11 cellular contexts compared by ENCODE assay signal in genomic region chr20:17571967-17572638, GRCh38. TPM values are rescaled to one million over a fixed set of nuclear protein-coding genes. Genes with fewer than 3 reads are reported as not detected.
DNase-seq lines count a peak whose midpoint lies in the region; ATAC-seq and TF ChIP-seq lines count a peak whose summit lies in the region.
"Had no signal": no experiment of that assay in that cellular context is flagged by ENCODE, and none has a peak within 500 bp of the region (broad histone marks: within the 10 kb centered on the region; RNA-seq: fewer than 3 reads in every experiment).

No MANE protein-coding gene starts in this region.

- peaks cover 0 to 24% (median 12%) of the 10 kb centered on the region in 3 donors for H3K36me3 ChIP-seq in tibial artery

- TF ChIP-seq CTCF in tibial artery (IDR thresholded peaks at IDR 0.05): no peak

- no peak for ATAC-seq in activated T-helper 17 cell treated with anti-CD3 and anti-CD28 coated beads, Interleukin-2, amount 50 U/mL, for 72 hours (replicated peaks)
- ATAC-seq in GM18502 (IDR thresholded peaks at IDR 0.05; ENCODE audit: poor library complexity, unreplicated experiment) (no peak), HG03135 (IDR thresholded peaks at IDR 0.05; ENCODE audit: unreplicated experiment) (no peak)

- CTCF ChIA-PET in activated naive CD4-positive, alpha-beta T cell treated with anti-CD3 and anti-CD28 coated beads, Interleukin-2, amount 10 ng/mL, durations not matched to agents 7 days and 5 days (lab: Charles Lee): interaction anchor here (1.2 to 2.5 kb wide), 4 partner anchors 35 to 77 kb away, joined by 3 to 10 read pairs (median 9); no protein-coding TSS in a partner anchor

- H3K4me3 ChIP-seq in tibial artery: peak overlapping the region; percentile 85 to 93

- H3K4me1 ChIP-seq in tibial artery: peaks cover 0 to 49% (median 22%) of the 10 kb centered on the region in 4 donors

- H3K36me3 Mint-ChIP-seq in activated naive CD4-positive, alpha-beta T cell treated with anti-CD3 and anti-CD28 coated beads, Interleukin-2, amount 10 ng/mL, durations not matched to agents 7 days and 5 days: peaks cover 3% of the 10 kb centered on the region
- peaks cover 16% of the 10 kb centered on the region for H3K36me3 Mint-ChIP-seq in activated T-helper 17 cell treated with anti-CD3 and anti-CD28 coated beads, Interleukin-2, amount 50 U/mL, for 72 hours (ENCODE audit: low read depth)
- H3K36me3 Mint-ChIP-seq in immature natural killer cell: no peaks in the 10 kb centered on the region

- H3K9me3 ChIP-seq in tibial artery: no peaks in the 10 kb centered on the region

- peaks cover 24% of the 10 kb centered on the region for H3K27me3 Mint-ChIP-seq in activated naive CD4-positive, alpha-beta T cell treated with anti-CD3 and anti-CD28 coated beads, Interleukin-2, amount 10 ng/mL, durations not matched to agents 7 days and 5 days
- H3K27me3 Mint-ChIP-seq in activated T-helper 17 cell treated with anti-CD3 and anti-CD28 coated beads, Interleukin-2, amount 50 U/mL, for 72 hours: peaks cover 3% of the 10 kb centered on the region
- H3K27me3 Mint-ChIP-seq in immature natural killer cell (ENCODE audit: low read depth in 3 of 3): peaks cover 5 to 21% (median 8%) of the 10 kb centered on the region in 3 donors

- intact Hi-C loops in tibial artery (cut with DNase I; ENCODE audit: low total_unique reads): no loop called here

- H3K27me3 ChIP-seq in tibial artery: no peaks in the 10 kb centered on the region

- peaks cover 44% of the 10 kb centered on the region for H3K4me1 Mint-ChIP-seq in activated naive CD4-positive, alpha-beta T cell treated with anti-CD3 and anti-CD28 coated beads, Interleukin-2, amount 10 ng/mL, durations not matched to agents 7 days and 5 days
- peaks cover 12% of the 10 kb centered on the region for H3K4me1 Mint-ChIP-seq in activated T-helper 17 cell treated with anti-CD3 and anti-CD28 coated beads, Interleukin-2, amount 50 U/mL, for 72 hours
- H3K4me1 Mint-ChIP-seq in immature natural killer cell: peaks cover 32 to 54% of the 10 kb centered on the region in 2 donors

- H3K4me3 Mint-ChIP-seq in activated naive CD4-positive, alpha-beta T cell treated with anti-CD3 and anti-CD28 coated beads, Interleukin-2, amount 10 ng/mL, durations not matched to agents 7 days and 5 days: peak overlapping the region; percentile 9
- peak overlapping the region; percentile 96 for H3K4me3 Mint-ChIP-seq in activated T-helper 17 cell treated with anti-CD3 and anti-CD28 coated beads, Interleukin-2, amount 50 U/mL, for 72 hours
- peak overlapping the region; percentile 22 to 94 (median 70) for H3K4me3 Mint-ChIP-seq in immature natural killer cell

- H3K27ac Mint-ChIP-seq in activated naive CD4-positive, alpha-beta T cell treated with anti-CD3 and anti-CD28 coated beads, Interleukin-2, amount 10 ng/mL, durations not matched to agents 7 days and 5 days: no peak overlapping the region
- H3K27ac Mint-ChIP-seq in activated T-helper 17 cell treated with anti-CD3 and anti-CD28 coated beads, Interleukin-2, amount 50 U/mL, for 72 hours: no peak overlapping the region
- peak overlapping the region in 5 of 6 donors; percentile 43 to 95 (median 74) for H3K27ac Mint-ChIP-seq in immature natural killer cell

- no peak for DNase-seq in activated naive CD4-positive, alpha-beta T cell treated with anti-CD3 and anti-CD28 coated beads, Interleukin-2, amount 10 ng/mL, durations not matched to agents 7 days and 5 days
- DNase-seq in activated naive CD4-positive, alpha-beta T cell (lab: John Stamatoyannopoulos, UW): no peak
- DNase-seq in immature natural killer cell: no peak
- no peak for DNase-seq in tibial artery
- no peak for DNase-seq in occipital lobe (lab: John Stamatoyannopoulos, UW)
- DNase-seq: activated naive CD4-positive, alpha-beta T cell treated with Interleukin-2 at 50 U/mL for 16 hours; EL; NCI-H774 had no signal

- no peaks in the 10 kb centered on the region for H3K9me3 Mint-ChIP-seq in activated naive CD4-positive, alpha-beta T cell treated with anti-CD3 and anti-CD28 coated beads, Interleukin-2, amount 10 ng/mL, durations not matched to agents 7 days and 5 days
- no peaks in the 10 kb centered on the region for H3K9me3 Mint-ChIP-seq in activated T-helper 17 cell treated with anti-CD3 and anti-CD28 coated beads, Interleukin-2, amount 50 U/mL, for 72 hours
- no peaks in the 10 kb centered on the region for H3K9me3 Mint-ChIP-seq in immature natural killer cell

- peak overlapping the region; percentile 99 to 100 for H3K27ac ChIP-seq in tibial artery

RNA-seq across cellular contexts. Expression of gene DSTN, which starts 2.2 kb away (rescaled TPM):
- total RNA-seq in activated T-helper 17 cell treated with anti-CD3 and anti-CD28 coated beads, Interleukin-2, amount 50 U/mL, for 72 hours: 10 to 100 TPM; 42.9 to 45.8 TPM
- polyA plus RNA-seq in immature natural killer cell: 100 to 1,000 TPM; 157 to 226 (median 225) TPM
- 295 TPM for total RNA-seq in occipital lobe

RNA-seq across cellular contexts. Expression of gene BFSP1, which starts 40.9 kb away (rescaled TPM):
- total RNA-seq in activated T-helper 17 cell treated with anti-CD3 and anti-CD28 coated beads, Interleukin-2, amount 50 U/mL, for 72 hours: under 1 TPM; 0.48 to 0.58 TPM
- 1 to 10 TPM; 4.8 to 6.6 (median 5.8) TPM for polyA plus RNA-seq in immature natural killer cell
- total RNA-seq in occipital lobe: 0.31 TPM

Comparison
In these comparisons a context has a peak if more than half of its experiments do, and no peak if none do; other contexts are left out.
1. H3K27ac Mint-ChIP-seq: peak in immature natural killer cell (5 of 6); none in activated naive CD4-positive, alpha-beta T cell treated with anti-CD3 and anti-CD28 coated beads, Interleukin-2, amount 10 ng/mL, durations not matched to agents 7 days and 5 days (single experiment) and activated T-helper 17 cell treated with anti-CD3 and anti-CD28 coated beads, Interleukin-2, amount 50 U/mL, for 72 hours (single experiment).
2. H3K4me3 Mint-ChIP-seq: peak in every context shown above with its lines; median percentile 96 in activated T-helper 17 cell treated with anti-CD3 and anti-CD28 coated beads, Interleukin-2, amount 50 U/mL, for 72 hours; 70 in immature natural killer cell; 9 in activated naive CD4-positive, alpha-beta T cell treated with anti-CD3 and anti-CD28 coated beads, Interleukin-2, amount 10 ng/mL, durations not matched to agents 7 days and 5 days.